Comparison of ENCODE assay signal across 8 cellular contexts in the genomic region with DNA sequence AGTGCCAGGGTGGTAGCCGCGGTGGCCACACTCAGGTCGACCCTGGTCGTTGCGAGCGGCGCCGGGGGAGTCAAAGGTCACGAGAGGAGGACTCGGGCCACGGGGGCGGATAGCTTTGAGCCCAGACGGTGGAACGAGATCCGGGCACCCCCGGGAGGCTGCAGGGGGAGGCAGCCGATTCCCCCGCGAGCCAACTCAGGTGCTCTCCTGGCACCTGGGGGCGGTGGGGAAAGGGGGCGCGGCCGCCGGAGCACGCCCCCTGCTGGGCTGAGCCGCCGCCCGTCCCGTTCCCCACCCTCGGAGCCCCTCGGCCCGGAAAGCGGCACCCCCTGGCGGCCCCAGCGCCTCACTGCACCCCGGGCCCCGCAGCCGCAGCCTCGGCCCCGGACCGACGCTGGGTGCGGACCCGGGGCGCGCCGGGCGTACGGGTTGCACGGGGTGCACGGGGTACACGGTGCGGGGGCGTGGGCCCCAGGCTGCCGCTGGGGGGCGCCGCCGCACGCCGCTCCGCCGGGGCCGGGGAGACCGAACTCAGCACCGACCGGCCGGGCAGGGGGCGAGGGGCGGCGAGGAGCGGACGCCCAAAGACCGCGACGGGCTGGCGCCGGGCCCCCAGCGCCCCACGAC. TPM values are rescaled to one million over a fixed set of nuclear protein-coding genes. Genes with fewer than 3 reads are reported as not detected.
A peak's percentile ranks its signal among the peaks of the same experiment; 100 is the strongest.
DNase-seq lines count a peak whose midpoint lies in the region; ATAC-seq and TF ChIP-seq lines count a peak whose summit lies in the region.

No MANE protein-coding gene starts in this region.

- H3K4me1 ChIP-seq in RWPE2 (ENCODE audit: insufficient read depth, poor library complexity, severe bottlenecking) (no peaks in the 10 kb centered on the region), thoracic aorta (ENCODE audit: control insufficient read depth in 1 of 2, low read depth in 2 of 2) (peaks cover 5 to 13% of the 10 kb centered on the region in 2 donors)

- H3K4me3 ChIP-seq in RWPE2 (ENCODE audit: severe bottlenecking) = peak overlapping the region; percentile 78
- H3K4me3 ChIP-seq in thoracic aorta = peak overlapping the region; percentile 73

- DNase-seq in AG08396 (ENCODE audit: low spot score) = peak; percentile 88
- DNase-seq in RWPE2 (ENCODE audit: low spot score) = no peak
- DNase-seq in activated naive CD4-positive, alpha-beta T cell treated with anti-CD3 and anti-CD28 coated beads, Interleukin-2, amount 10 ng/mL, durations not matched to agents 7 days and 5 days = peak; percentile 83
- peak; percentile 86 for DNase-seq in glutamatergic neuron
- peak; percentile 93 for DNase-seq in osteocyte (ENCODE audit: extremely low spot score, unreplicated experiment)
- DNase-seq in thoracic aorta (ENCODE audit: low spot score) = no peak

- TF ChIP-seq CTCF in RWPE2 (IDR thresholded peaks at IDR 0.05; ENCODE audit: poor library complexity, severe bottlenecking) (peak; percentile 98), glutamatergic neuron (IDR thresholded peaks at IDR 0.05; ENCODE audit: partially characterized antibody, unreplicated experiment) (peak; percentile 100), osteocyte (IDR thresholded peaks at IDR 0.05) (peak; percentile 96), thoracic aorta (IDR thresholded peaks at IDR 0.05) (peak; percentile 89)

- CTCF ChIA-PET in activated naive CD4-positive, alpha-beta T cell treated with anti-CD3 and anti-CD28 coated beads, Interleukin-2, amount 10 ng/mL, durations not matched to agents 7 days and 5 days (lab: Charles Lee) = interaction anchor here (0.6 to 2.2 kb wide), 18 partner anchors 10 to 222 kb away, joined by 3 to 18 read pairs (median 4); a partner anchor contains a TSS

- H3K36me3 Mint-ChIP-seq in activated naive CD4-positive, alpha-beta T cell treated with anti-CD3 and anti-CD28 coated beads, Interleukin-2, amount 10 ng/mL, durations not matched to agents 7 days and 5 days = peaks cover 1% of the 10 kb centered on the region
- H3K36me3 Mint-ChIP-seq in glutamatergic neuron (ENCODE audit: unreplicated experiment) = no peaks in the 10 kb centered on the region
- no peaks in the 10 kb centered on the region for H3K36me3 Mint-ChIP-seq in osteocyte (ENCODE audit: unreplicated experiment)

- H3K27ac ChIP-seq in RWPE2 (ENCODE audit: poor library complexity, severe bottlenecking) (peak overlapping the region; percentile 33), thoracic aorta (no peak overlapping the region)

- no peaks in the 10 kb centered on the region for H3K27me3 ChIP-seq in RWPE2 (ENCODE audit: insufficient read depth, poor library complexity, severe bottlenecking)
- H3K27me3 ChIP-seq in thoracic aorta (replicated peaks; ENCODE audit: insufficient read depth) = no peaks in the 10 kb centered on the region

- ATAC-seq in GM18858 (IDR thresholded peaks at IDR 0.05; ENCODE audit: unreplicated experiment) (peak; percentile 42), HG03469 (IDR thresholded peaks at IDR 0.05; ENCODE audit: unreplicated experiment) (peak; percentile 32), RWPE2 (ENCODE audit: low read depth) (peak; percentile 37), thoracic aorta (ENCODE audit: insufficient number of reproducible peaks, low FRiP score, low read depth) (no peak)

- H3K9me3 Mint-ChIP-seq in activated naive CD4-positive, alpha-beta T cell treated with anti-CD3 and anti-CD28 coated beads, Interleukin-2, amount 10 ng/mL, durations not matched to agents 7 days and 5 days = no peaks in the 10 kb centered on the region
- H3K9me3 Mint-ChIP-seq in glutamatergic neuron (ENCODE audit: unreplicated experiment) (peaks cover 9% of the 10 kb centered on the region), osteocyte (ENCODE audit: unreplicated experiment) (no peaks in the 10 kb centered on the region)

- H3K27me3 Mint-ChIP-seq in activated naive CD4-positive, alpha-beta T cell treated with anti-CD3 and anti-CD28 coated beads, Interleukin-2, amount 10 ng/mL, durations not matched to agents 7 days and 5 days = peaks cover 23% of the 10 kb centered on the region
- H3K27me3 Mint-ChIP-seq in glutamatergic neuron (ENCODE audit: unreplicated experiment) = peaks cover 5% of the 10 kb centered on the region
- no peaks in the 10 kb centered on the region for H3K27me3 Mint-ChIP-seq in osteocyte (ENCODE audit: unreplicated experiment)

- no peak overlapping the region for H3K27ac Mint-ChIP-seq in activated naive CD4-positive, alpha-beta T cell treated with anti-CD3 and anti-CD28 coated beads, Interleukin-2, amount 10 ng/mL, durations not matched to agents 7 days and 5 days
- H3K27ac Mint-ChIP-seq in glutamatergic neuron (ENCODE audit: unreplicated experiment) (peak overlapping the region; percentile 85), osteocyte (ENCODE audit: unreplicated experiment) (no peak overlapping the region)

- H3K36me3 ChIP-seq in RWPE2 (ENCODE audit: low read depth) (no peaks in the 10 kb centered on the region), thoracic aorta (no peaks in the 10 kb centered on the region)

- peaks cover 23% of the 10 kb centered on the region for H3K4me1 Mint-ChIP-seq in activated naive CD4-positive, alpha-beta T cell treated with anti-CD3 and anti-CD28 coated beads, Interleukin-2, amount 10 ng/mL, durations not matched to agents 7 days and 5 days
- H3K4me1 Mint-ChIP-seq in glutamatergic neuron (ENCODE audit: low read depth, unreplicated experiment) (peaks cover 13% of the 10 kb centered on the region), osteocyte (ENCODE audit: unreplicated experiment) (peaks cover 15% of the 10 kb centered on the region)

- peak overlapping the region; percentile 83 for H3K4me3 Mint-ChIP-seq in activated naive CD4-positive, alpha-beta T cell treated with anti-CD3 and anti-CD28 coated beads, Interleukin-2, amount 10 ng/mL, durations not matched to agents 7 days and 5 days
- H3K4me3 Mint-ChIP-seq in glutamatergic neuron (ENCODE audit: unreplicated experiment) (peak overlapping the region; percentile 94), osteocyte (ENCODE audit: unreplicated experiment) (peak overlapping the region; percentile 76)

- H3K9me3 ChIP-seq in RWPE2 (ENCODE audit: severe bottlenecking) (no peaks in the 10 kb centered on the region), thoracic aorta (no peaks in the 10 kb centered on the region)

RNA-seq across cellular contexts. Expression of a gene that starts 0.5 kb away (rescaled TPM):
- total RNA-seq in glutamatergic neuron (ENCODE audit: unreplicated experiment) (36.6 TPM), osteocyte (0.89 and 0.99 TPM in 2 replicates), thoracic aorta (under 1 TPM; 0.92 to 0.95 TPM)

RNA-seq across cellular contexts. Expression of a gene that starts 4.2 kb away (rescaled TPM):
- total RNA-seq in glutamatergic neuron (ENCODE audit: unreplicated experiment) (39.6 TPM), osteocyte (46.8 and 46.9 TPM in 2 replicates), thoracic aorta (10 to 100 TPM; 25.7 to 45.5 TPM)

RNA-seq across cellular contexts. Expression of a gene that starts 19.2 kb away (rescaled TPM):
- total RNA-seq in glutamatergic neuron (ENCODE audit: unreplicated experiment) = 1.7 TPM
- 0.46 TPM in 1 of 2 replicates, not detected in the other for total RNA-seq in osteocyte
- total RNA-seq in thoracic aorta = not detected

RNA-seq across cellular contexts. Expression of a gene that starts 46.9 kb away (rescaled TPM):
- 24.1 TPM for total RNA-seq in glutamatergic neuron (ENCODE audit: unreplicated experiment)
- total RNA-seq in osteocyte = 22.8 and 32.1 TPM in 2 replicates
- 10 to 100 TPM; 29.5 to 54.7 TPM for total RNA-seq in thoracic aorta

RNA-seq across cellular contexts. Expression of a gene that starts 53.6 kb away (rescaled TPM):
- total RNA-seq in glutamatergic neuron (ENCODE audit: unreplicated experiment) (18.5 TPM), osteocyte (50.0 and 50.1 TPM in 2 replicates), thoracic aorta (10 to 100 TPM; 27.2 to 27.8 TPM)

Comparison
In these comparisons a context has a peak if more than half of its experiments do, and no peak if none do; other contexts are left out.
1. DNase-seq: peak in AG08396 (single experiment), activated naive CD4-positive, alpha-beta T cell treated with anti-CD3 and anti-CD28 coated beads, Interleukin-2, amount 10 ng/mL, durations not matched to agents 7 days and 5 days (single experiment), glutamatergic neuron (single experiment) and osteocyte (single experiment); none in RWPE2 (single experiment) and thoracic aorta (single experiment).
2. RNA of a gene that starts 0.5 kb away (total RNA-seq): 36.6 TPM in glutamatergic neuron (single experiment); 0.89 to 0.99 TPM in osteocyte and 0.92 to 0.95 TPM in thoracic aorta; every median in the first group is over 10 times any median in the second.
3. Peak in every context shown above with its lines, with median percentiles within 50 percentile points of each other: CTCF ChIP-seq and H3K4me3 Mint-ChIP-seq.